21 cellular contexts compared by ENCODE assay signal in genomic region chr19:15507068-15508034, GRCh38. TPM values are rescaled to one million over a fixed set of nuclear protein-coding genes. Genes with fewer than 3 reads are reported as not detected.
DNase-seq lines count a peak whose midpoint lies in the region; ATAC-seq and TF ChIP-seq lines count a peak whose summit lies in the region.
"Had no signal": no experiment of that assay in that cellular context is flagged by ENCODE, and none has a peak within 500 bp of the region (broad histone marks: within the 10 kb centered on the region; RNA-seq: fewer than 3 reads in every experiment).

No MANE protein-coding gene starts in this region.

- DNase-seq in activated naive CD4-positive, alpha-beta T cell treated with anti-CD3 and anti-CD28 coated beads, Interleukin-2, amount 10 ng/mL, durations not matched to agents 7 days and 5 days: no peak
- DNase-seq in activated naive CD4-positive, alpha-beta T cell treated with anti-CD3 and anti-CD28 coated beads, Interleukin-2, amount 50 U/mL, for 72 hours (ENCODE audit: low spot score in 2 of 2): no peak
- DNase-seq in activated naive CD8-positive, alpha-beta T cell treated with anti-CD3 and anti-CD28 coated beads, Interleukin-2, amount 10 ng/mL, durations not matched to agents 7 days and 5 days: no peak
- no peak for DNase-seq in stimulated activated effector memory CD8-positive, alpha-beta T cell treated with anti-CD3 and anti-CD28 coated beads, Interleukin-12 subunit alpha, Interleukin-12 subunit beta, amount 100 ng/mL, for 72 hours (ENCODE audit: low spot score in 2 of 2)
- no peak for DNase-seq in mesothelial cell of epicardium (ENCODE audit: low spot score in 2 of 2, unreplicated experiment in 2 of 2)
- no peak for DNase-seq in medulla oblongata (ENCODE audit: extremely low spot score)
- DNase-seq in COLO668 (lab: John Stamatoyannopoulos, UW; ENCODE audit: unreplicated experiment): no peak
- DNase-seq: body of pancreas; CD4-positive, alpha-beta T cell; DND-41; left cardiac atrium; mesendoderm; NCI-H1694 treated with DMSO at 0.1 percent for 48 hours; NCI-H226; NCI-H82; PC-9; SHP77 treated with DMSO at 0.1 percent for 48 hours; stomach; transverse colon had no signal

- peak overlapping the region; percentile 62; the same call in 1 of the 2 replicates for H3K4me3 ChIP-seq in HUES6 (ENCODE audit: low read depth, low read length)
- H3K4me3 ChIP-seq: body of pancreas, PC-9 had no signal

- H3K4me3 Mint-ChIP-seq in activated naive CD4-positive, alpha-beta T cell treated with anti-CD3 and anti-CD28 coated beads, Interleukin-2, amount 10 ng/mL, durations not matched to agents 7 days and 5 days: peak overlapping the region; percentile 43
- peak overlapping the region; percentile 88 for H3K4me3 Mint-ChIP-seq in activated naive CD8-positive, alpha-beta T cell treated with anti-CD3 and anti-CD28 coated beads, Interleukin-2, amount 10 ng/mL, durations not matched to agents 7 days and 5 days
- H3K4me3 Mint-ChIP-seq in stimulated activated effector memory CD8-positive, alpha-beta T cell treated with anti-CD3 and anti-CD28 coated beads, Interleukin-12 subunit alpha, Interleukin-12 subunit beta, amount 100 ng/mL, for 72 hours: peak overlapping the region; percentile 80
- no peak overlapping the region for H3K4me3 Mint-ChIP-seq in mesothelial cell of epicardium

- peaks cover 50% of the 10 kb centered on the region for H3K27me3 ChIP-seq in HUES6 (ENCODE audit: control insufficient read depth, insufficient read depth, low read length)

- H3K36me3 ChIP-seq in HUES6 (ENCODE audit: control insufficient read depth, insufficient read depth, low read length): no peaks in the 10 kb centered on the region
- H3K36me3 ChIP-seq: stomach, transverse colon had no signal

- peaks cover 17% of the 10 kb centered on the region for H3K4me1 Mint-ChIP-seq in activated naive CD4-positive, alpha-beta T cell treated with anti-CD3 and anti-CD28 coated beads, Interleukin-2, amount 10 ng/mL, durations not matched to agents 7 days and 5 days
- peaks cover 23% of the 10 kb centered on the region for H3K4me1 Mint-ChIP-seq in activated naive CD8-positive, alpha-beta T cell treated with anti-CD3 and anti-CD28 coated beads, Interleukin-2, amount 10 ng/mL, durations not matched to agents 7 days and 5 days
- peaks cover 42% of the 10 kb centered on the region for H3K4me1 Mint-ChIP-seq in stimulated activated effector memory CD8-positive, alpha-beta T cell treated with anti-CD3 and anti-CD28 coated beads, Interleukin-12 subunit alpha, Interleukin-12 subunit beta, amount 100 ng/mL, for 72 hours
- no peaks in the 10 kb centered on the region for H3K4me1 Mint-ChIP-seq in mesothelial cell of epicardium

- no peak overlapping the region for H3K27ac Mint-ChIP-seq in activated naive CD4-positive, alpha-beta T cell treated with anti-CD3 and anti-CD28 coated beads, Interleukin-2, amount 10 ng/mL, durations not matched to agents 7 days and 5 days
- H3K27ac Mint-ChIP-seq in activated naive CD4-positive, alpha-beta T cell treated with anti-CD3 and anti-CD28 coated beads, Interleukin-2, amount 50 U/mL, for 72 hours: no peak overlapping the region
- no peak overlapping the region for H3K27ac Mint-ChIP-seq in activated naive CD8-positive, alpha-beta T cell treated with anti-CD3 and anti-CD28 coated beads, Interleukin-2, amount 10 ng/mL, durations not matched to agents 7 days and 5 days
- H3K27ac Mint-ChIP-seq in stimulated activated effector memory CD8-positive, alpha-beta T cell treated with anti-CD3 and anti-CD28 coated beads, Interleukin-12 subunit alpha, Interleukin-12 subunit beta, amount 100 ng/mL, for 72 hours: no peak overlapping the region
- H3K27ac Mint-ChIP-seq in mesothelial cell of epicardium: no peak overlapping the region
- H3K27ac Mint-ChIP-seq: CD4-positive, alpha-beta T cell; progenitor cell of endocrine pancreas had no signal

- no peak for ATAC-seq in activated naive CD4-positive, alpha-beta T cell treated with anti-CD3 and anti-CD28 coated beads, Interleukin-2, amount 50 U/mL, for 72 hours
- ATAC-seq in activated naive CD8-positive, alpha-beta T cell treated with anti-CD3 and anti-CD28 coated beads, Interleukin-2, amount 10 ng/mL, durations not matched to agents 7 days and 5 days (ENCODE audit: low read depth): no peak
- no peak for ATAC-seq in stimulated activated effector memory CD8-positive, alpha-beta T cell treated with anti-CD3 and anti-CD28 coated beads, Interleukin-12 subunit alpha, Interleukin-12 subunit beta, amount 100 ng/mL, for 72 hours
- ATAC-seq: body of pancreas had no signal

- CTCF ChIA-PET in activated naive CD4-positive, alpha-beta T cell treated with anti-CD3 and anti-CD28 coated beads, Interleukin-2, amount 10 ng/mL, durations not matched to agents 7 days and 5 days (lab: Charles Lee): interaction anchor here (1.3 kb wide), 1 partner anchor 88 kb away, joined by 3 read pairs; the partner anchor contains the start of gene AKAP8L

- H3K27me3 Mint-ChIP-seq in activated naive CD4-positive, alpha-beta T cell treated with anti-CD3 and anti-CD28 coated beads, Interleukin-2, amount 10 ng/mL, durations not matched to agents 7 days and 5 days: peaks cover 69% of the 10 kb centered on the region
- peaks cover 28% of the 10 kb centered on the region for H3K27me3 Mint-ChIP-seq in activated naive CD8-positive, alpha-beta T cell treated with anti-CD3 and anti-CD28 coated beads, Interleukin-2, amount 10 ng/mL, durations not matched to agents 7 days and 5 days
- no peaks in the 10 kb centered on the region for H3K27me3 Mint-ChIP-seq in mesothelial cell of epicardium (ENCODE audit: low read depth)
- H3K27me3 Mint-ChIP-seq: progenitor cell of endocrine pancreas had no signal

- H3K36me3 Mint-ChIP-seq in activated naive CD4-positive, alpha-beta T cell treated with anti-CD3 and anti-CD28 coated beads, Interleukin-2, amount 10 ng/mL, durations not matched to agents 7 days and 5 days: no peaks in the 10 kb centered on the region
- H3K36me3 Mint-ChIP-seq in activated naive CD4-positive, alpha-beta T cell treated with anti-CD3 and anti-CD28 coated beads, Interleukin-2, amount 50 U/mL, for 72 hours: peaks cover 0 to 4% of the 10 kb centered on the region in 2 donors
- no peaks in the 10 kb centered on the region for H3K36me3 Mint-ChIP-seq in activated naive CD8-positive, alpha-beta T cell treated with anti-CD3 and anti-CD28 coated beads, Interleukin-2, amount 10 ng/mL, durations not matched to agents 7 days and 5 days
- no peaks in the 10 kb centered on the region for H3K36me3 Mint-ChIP-seq in stimulated activated effector memory CD8-positive, alpha-beta T cell treated with anti-CD3 and anti-CD28 coated beads, Interleukin-12 subunit alpha, Interleukin-12 subunit beta, amount 100 ng/mL, for 72 hours
- H3K36me3 Mint-ChIP-seq in mesothelial cell of epicardium: peaks cover 7% of the 10 kb centered on the region

- H3K9me3 Mint-ChIP-seq in activated naive CD4-positive, alpha-beta T cell treated with anti-CD3 and anti-CD28 coated beads, Interleukin-2, amount 10 ng/mL, durations not matched to agents 7 days and 5 days: no peaks in the 10 kb centered on the region
- no peaks in the 10 kb centered on the region for H3K9me3 Mint-ChIP-seq in activated naive CD4-positive, alpha-beta T cell treated with anti-CD3 and anti-CD28 coated beads, Interleukin-2, amount 50 U/mL, for 72 hours
- no peaks in the 10 kb centered on the region for H3K9me3 Mint-ChIP-seq in activated naive CD8-positive, alpha-beta T cell treated with anti-CD3 and anti-CD28 coated beads, Interleukin-2, amount 10 ng/mL, durations not matched to agents 7 days and 5 days
- H3K9me3 Mint-ChIP-seq in stimulated activated effector memory CD8-positive, alpha-beta T cell treated with anti-CD3 and anti-CD28 coated beads, Interleukin-12 subunit alpha, Interleukin-12 subunit beta, amount 100 ng/mL, for 72 hours: no peaks in the 10 kb centered on the region
- H3K9me3 Mint-ChIP-seq in mesothelial cell of epicardium: peaks cover 42% of the 10 kb centered on the region
- H3K9me3 Mint-ChIP-seq: CD4-positive, alpha-beta T cell had no signal

- H3K9me3 ChIP-seq in HUES6 (ENCODE audit: control insufficient read depth, insufficient read depth, low read depth, low read length): no peaks in the 10 kb centered on the region
- H3K9me3 ChIP-seq: body of pancreas, stomach, transverse colon had no signal

- no peaks in the 10 kb centered on the region for H3K4me1 ChIP-seq in HUES6 (ENCODE audit: control insufficient read depth, insufficient read depth, low read length)

- no peak overlapping the region for H3K27ac ChIP-seq in HUES6 (ENCODE audit: low read depth, low read length)
- H3K27ac ChIP-seq: body of pancreas, PC-9, stomach, transverse colon had no signal

- no peak for TF ChIP-seq CTCF in mesothelial cell of epicardium (IDR thresholded peaks at IDR 0.05; ENCODE audit: unreplicated experiment)

- POLR2A ChIA-PET in activated naive CD8-positive, alpha-beta T cell treated with anti-CD3 and anti-CD28 coated beads, Interleukin-2, amount 10 ng/mL, durations not matched to agents 7 days and 5 days (lab: Charles Lee): interaction anchor here (0.9 to 1.7 kb wide), 2 partner anchors 7 to 88 kb away, joined by 4 read pairs; partner anchors contain the start of gene AKAP8L

- no peak overlapping the region for H3K9ac ChIP-seq in HUES6 (ENCODE audit: low read length)

RNA-seq across cellular contexts. Expression of gene CYP4F22, which starts 1.0 kb away (rescaled TPM):
- under 1 TPM in 1 of 2 donors, not detected in 1; 0.72 TPM for total RNA-seq in activated naive CD4-positive, alpha-beta T cell treated with anti-CD3 and anti-CD28 coated beads, Interleukin-2, amount 50 U/mL, for 72 hours
- 1 to 10 TPM; 3.2 to 3.4 TPM for total RNA-seq in activated naive CD8-positive, alpha-beta T cell treated with anti-CD3 and anti-CD28 coated beads, Interleukin-2, amount 10 ng/mL, durations not matched to agents 7 days and 5 days
- total RNA-seq in mesothelial cell of epicardium: not detected in 3 replicates
- total RNA-seq: body of pancreas, left cardiac atrium, PC-9, progenitor cell of endocrine pancreas, transverse colon had no signal

RNA-seq across cellular contexts. Expression of gene PGLYRP2, which starts 28.1 kb away (rescaled TPM):
- under 1 TPM; 0.09 to 0.29 TPM for total RNA-seq in activated naive CD4-positive, alpha-beta T cell treated with anti-CD3 and anti-CD28 coated beads, Interleukin-2, amount 50 U/mL, for 72 hours
- under 1 TPM; 0.19 to 0.40 TPM for total RNA-seq in activated naive CD8-positive, alpha-beta T cell treated with anti-CD3 and anti-CD28 coated beads, Interleukin-2, amount 10 ng/mL, durations not matched to agents 7 days and 5 days
- total RNA-seq in mesothelial cell of epicardium: not detected in 3 replicates
- total RNA-seq: body of pancreas; CD4-positive, alpha-beta T cell; left cardiac atrium; PC-9; progenitor cell of endocrine pancreas; stomach; transverse colon had no signal

RNA-seq across cellular contexts. Expression of gene RASAL3, which starts 43.0 kb away (rescaled TPM):
- 100 to 1,000 TPM in 1 of 2 donors, 10 to 100 TPM in 1; 64.5 to 101 TPM for total RNA-seq in activated naive CD4-positive, alpha-beta T cell treated with anti-CD3 and anti-CD28 coated beads, Interleukin-2, amount 50 U/mL, for 72 hours
- 100 to 1,000 TPM; 168 to 172 TPM for total RNA-seq in activated naive CD8-positive, alpha-beta T cell treated with anti-CD3 and anti-CD28 coated beads, Interleukin-2, amount 10 ng/mL, durations not matched to agents 7 days and 5 days
- not detected in 3 replicates for total RNA-seq in mesothelial cell of epicardium
- total RNA-seq: PC-9, progenitor cell of endocrine pancreas had no signal

RNA-seq across cellular contexts. Expression of gene WIZ, which starts 57.6 kb away (rescaled TPM):
- 10 to 100 TPM; 18.4 to 19.8 TPM for total RNA-seq in activated naive CD4-positive, alpha-beta T cell treated with anti-CD3 and anti-CD28 coated beads, Interleukin-2, amount 50 U/mL, for 72 hours
- 10 to 100 TPM; 28.4 to 29.3 TPM for total RNA-seq in activated naive CD8-positive, alpha-beta T cell treated with anti-CD3 and anti-CD28 coated beads, Interleukin-2, amount 10 ng/mL, durations not matched to agents 7 days and 5 days
- 57.5 to 62.0 TPM (median 60.4 TPM) in 3 replicates for total RNA-seq in mesothelial cell of epicardium

Comparison
In these comparisons a context has a peak if more than half of its experiments do, and no peak if none do; other contexts are left out.
1. RNA of gene RASAL3, which starts 43.0 kb away (total RNA-seq): 168 to 172 TPM in activated naive CD8-positive, alpha-beta T cell treated with anti-CD3 and anti-CD28 coated beads, Interleukin-2, amount 10 ng/mL, durations not matched to agents 7 days and 5 days and 64.5 to 101 TPM in activated naive CD4-positive, alpha-beta T cell treated with anti-CD3 and anti-CD28 coated beads, Interleukin-2, amount 50 U/mL, for 72 hours; not detected in mesothelial cell of epicardium; every median in the first group is over 10 times any median in the second.